ENCODE assay signal across 1 cellular context in genomic region chr1:31432592-31433395, GRCh38.
TF ChIP-seq lines count a peak whose summit lies in the region.

No MANE protein-coding gene starts in this region.

TF ChIP-seq in K562, 482 proteins besides CTCF, POLR2A, EP300 and RAD21:
- TF ChIP-seq RBM25 (IDR thresholded peaks at IDR 0.05; ENCODE audit: low read depth, low read length, severe bottlenecking), result peak; percentile 49
- TF ChIP-seq ZFP36 (IDR thresholded peaks at IDR 0.05; ENCODE audit: low read depth, low read length, partially characterized antibody), result peak; percentile 69
- TF ChIP-seq AFF4 (CRISPR knock-in tag; IDR thresholded peaks at IDR 0.05), result no peak
- TF ChIP-seq, protein P1, sequence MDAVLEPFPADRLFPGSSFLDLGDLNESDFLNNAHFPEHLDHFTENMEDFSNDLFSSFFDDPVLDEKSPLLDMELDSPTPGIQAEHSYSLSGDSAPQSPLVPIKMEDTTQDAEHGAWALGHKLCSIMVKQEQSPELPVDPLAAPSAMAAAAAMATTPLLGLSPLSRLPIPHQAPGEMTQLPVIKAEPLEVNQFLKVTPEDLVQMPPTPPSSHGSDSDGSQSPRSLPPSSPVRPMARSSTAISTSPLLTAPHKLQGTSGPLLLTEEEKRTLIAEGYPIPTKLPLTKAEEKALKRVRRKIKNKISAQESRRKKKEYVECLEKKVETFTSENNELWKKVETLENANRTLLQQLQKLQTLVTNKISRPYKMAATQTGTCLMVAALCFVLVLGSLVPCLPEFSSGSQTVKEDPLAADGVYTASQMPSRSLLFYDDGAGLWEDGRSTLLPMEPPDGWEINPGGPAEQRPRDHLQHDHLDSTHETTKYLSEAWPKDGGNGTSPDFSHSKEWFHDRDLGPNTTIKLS (IDR thresholded peaks at IDR 0.05; ENCODE audit: borderline replicate concordance, low read depth), result no peak
- 0 out of 2 replicates have a peak, but pooled peaks have one; percentile 47 for TF ChIP-seq BCOR (IDR thresholded peaks at IDR 0.05)
- TF ChIP-seq, protein P2, sequence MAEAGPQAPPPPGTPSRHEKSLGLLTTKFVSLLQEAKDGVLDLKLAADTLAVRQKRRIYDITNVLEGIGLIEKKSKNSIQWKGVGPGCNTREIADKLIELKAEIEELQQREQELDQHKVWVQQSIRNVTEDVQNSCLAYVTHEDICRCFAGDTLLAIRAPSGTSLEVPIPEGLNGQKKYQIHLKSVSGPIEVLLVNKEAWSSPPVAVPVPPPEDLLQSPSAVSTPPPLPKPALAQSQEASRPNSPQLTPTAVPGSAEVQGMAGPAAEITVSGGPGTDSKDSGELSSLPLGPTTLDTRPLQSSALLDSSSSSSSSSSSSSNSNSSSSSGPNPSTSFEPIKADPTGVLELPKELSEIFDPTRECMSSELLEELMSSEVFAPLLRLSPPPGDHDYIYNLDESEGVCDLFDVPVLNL (CRISPR knock-in tag; IDR thresholded peaks at IDR 0.05; ENCODE audit: low read depth), result no peak
- TF ChIP-seq ZNF444 (CRISPR knock-in tag; IDR thresholded peaks at IDR 0.05), result no peak
- TF ChIP-seq CREM (IDR thresholded peaks at IDR 0.05; ENCODE audit: low read depth), result peak; percentile 79
- TF ChIP-seq, protein P3, sequence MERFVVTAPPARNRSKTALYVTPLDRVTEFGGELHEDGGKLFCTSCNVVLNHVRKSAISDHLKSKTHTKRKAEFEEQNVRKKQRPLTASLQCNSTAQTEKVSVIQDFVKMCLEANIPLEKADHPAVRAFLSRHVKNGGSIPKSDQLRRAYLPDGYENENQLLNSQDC (CRISPR knock-in tag; IDR thresholded peaks at IDR 0.05), result no peak
- no peak for TF ChIP-seq ARID2 (IDR thresholded peaks at IDR 0.05)
- no peak for TF ChIP-seq ATF1 (CRISPR knock-in tag; IDR thresholded peaks at IDR 0.05)
- TF ChIP-seq ATF1 (tag; IDR thresholded peaks at IDR 0.05), result peak; percentile 78
- no peak for TF ChIP-seq TARDBP (IDR thresholded peaks at IDR 0.05)
- no peak for TF ChIP-seq DPF2 (IDR thresholded peaks at IDR 0.05)
- no peak for TF ChIP-seq MED1 (CRISPR knock-in tag; IDR thresholded peaks at IDR 0.05; ENCODE audit: borderline replicate concordance)
- TF ChIP-seq TFAM (CRISPR knock-in tag; conservative IDR thresholded peaks at IDR 0.05), result no peak
- no peak for TF ChIP-seq ZFP30 (CRISPR knock-in tag; IDR thresholded peaks at IDR 0.05; ENCODE audit: borderline replicate concordance)
- TF ChIP-seq CREB1 (IDR thresholded peaks at IDR 0.05), result peak; percentile 80
- peak; percentile 71; the same call in 1 of the 2 replicates for TF ChIP-seq CREB1 (CRISPR knock-in tag; IDR thresholded peaks at IDR 0.05)
- no peak for TF ChIP-seq NRF1 (conservative IDR thresholded peaks at IDR 0.05 in 1 of 2, IDR thresholded peaks at IDR 0.05 in 1 of 2)
